ENCODE assay signal across 8 cellular contexts in genomic region chr3:159273608-159274007, GRCh38.
A peak's percentile ranks its signal among the peaks of the same experiment; 100 is the strongest.
DNase-seq lines count a peak whose midpoint lies in the region; ATAC-seq and TF ChIP-seq lines count a peak whose summit lies in the region.

No MANE protein-coding gene starts in this region.

- H2AK5ac ChIP-seq in IMR-90 (ENCODE audit: low read depth, low read length): no peak overlapping the region

- no peak overlapping the region for H3K4me3 ChIP-seq in IMR-90 (ENCODE audit: insufficient read depth, low read depth, low read length)

- no peak overlapping the region for H2AFZ ChIP-seq in IMR-90 (replicated peaks; ENCODE audit: low read length, poor library complexity)

- H3K4me1 Mint-ChIP-seq in Calu3 (ENCODE audit: low read depth, unreplicated experiment): no peaks in the 10 kb centered on the region

- no peak overlapping the region for H2BK5ac ChIP-seq in IMR-90 (ENCODE audit: low read depth, low read length, poor library complexity, severe bottlenecking)

- H3K36me3 Mint-ChIP-seq in Calu3 (ENCODE audit: insufficient read depth, unreplicated experiment): no peaks in the 10 kb centered on the region

- H3K4me2 ChIP-seq in IMR-90 (ENCODE audit: low read depth, low read length): no peak overlapping the region

- TF ChIP-seq POLR2A in IMR-90 (IDR thresholded peaks at IDR 0.05; ENCODE audit: low read depth, low read length): no peak

- no peak for TF ChIP-seq CTCF in Calu3 (IDR thresholded peaks at IDR 0.05; ENCODE audit: unreplicated experiment)
- no peak for TF ChIP-seq CTCF in IMR-90 (conservative IDR thresholded peaks at IDR 0.05; ENCODE audit: low read depth, low read length)

- no peaks in the 10 kb centered on the region for H3K27me3 ChIP-seq in IMR-90 (ENCODE audit: control insufficient read depth, insufficient read depth, low read length)

- H3K4me1 ChIP-seq in IMR-90 (ENCODE audit: control insufficient read depth, insufficient read depth, low read length): no peaks in the 10 kb centered on the region

- H2BK15ac ChIP-seq in IMR-90 (ENCODE audit: low read depth, low read length): no peak overlapping the region

- ATAC-seq in IMR-90 (ENCODE audit: low read depth) (peak; percentile 79), GM19035 (IDR thresholded peaks at IDR 0.05; ENCODE audit: unreplicated experiment) (no peak), GM21723 (IDR thresholded peaks at IDR 0.05; ENCODE audit: unreplicated experiment) (no peak)

- DNase-seq in Calu3 (peak; percentile 76), IMR-90 (peak; percentile 43), amniotic stem cell (lab: John Stamatoyannopoulos, UW) (peak; percentile 8), kidney tubule cell (ENCODE audit: low spot score) (peak; percentile 50), NCI-H1436 (lab: John Stamatoyannopoulos, UW) (no peak)
- no peak for DNase-seq in activated CD4-positive, CD25-positive, alpha-beta regulatory T cell treated with anti-CD3 and anti-CD28 coated beads, Interleukin-2, amount 50 U/mL, for 72 hours

- no peaks in the 10 kb centered on the region for H4K20me1 ChIP-seq in IMR-90 (ENCODE audit: insufficient read depth, low read length)

- CTCF ChIA-PET in Calu3 (lab: Charles Lee): no interaction called here
- CTCF ChIA-PET in IMR-90 (lab: Yijun Ruan, JAX): interaction anchor here (0.6 kb wide), 1 partner anchor 13 kb away, joined by 3 read pairs; no protein-coding TSS in a partner anchor

- no peak overlapping the region for H4K5ac ChIP-seq in IMR-90 (ENCODE audit: low read depth, low read length)

- H3K27ac Mint-ChIP-seq in Calu3 (ENCODE audit: unreplicated experiment): no peak overlapping the region

- no peak overlapping the region for H3K56ac ChIP-seq in IMR-90 (ENCODE audit: extremely low read depth, insufficient read depth, low read length)

- POLR2A ChIA-PET in IMR-90 (lab: Charles Lee; ENCODE audit: unreplicated experiment): no interaction called here

- no peaks in the 10 kb centered on the region for H3K36me3 ChIP-seq in IMR-90 (ENCODE audit: control insufficient read depth, insufficient read depth, low read length)

- no peak overlapping the region for H3K27ac ChIP-seq in IMR-90 (ENCODE audit: insufficient read depth, low read length)

- intact Hi-C loops in Calu3 (cut with micrococcal nuclease; ENCODE audit: unreplicated experiment) (no loop called here), IMR-90 (cut with micrococcal nuclease) (no loop called here)

- H3K9me3 ChIP-seq in IMR-90 (ENCODE audit: control insufficient read depth, insufficient read depth, low read length): no peaks in the 10 kb centered on the region

- in situ Hi-C loops in IMR-90 (cut with MboI; ENCODE audit: low sequenced_read_pairs): loop anchor here (10.0 to 25.0 kb wide), 3 partner anchors 311 to 739 kb away; partner anchors contain the start of gene GFM1

- H3K18ac ChIP-seq in IMR-90 (ENCODE audit: low read depth, low read length): no peak overlapping the region

- dilution Hi-C loops in IMR-90 (cut with HindIII; ENCODE audit: low sequenced_read_pairs, unreplicated experiment): no loop called here

- H3K9me1 ChIP-seq in IMR-90 (ENCODE audit: insufficient read depth, low read length): no peaks in the 10 kb centered on the region

- H2BK20ac ChIP-seq in IMR-90 (ENCODE audit: low read depth, low read length): no peak overlapping the region

- no peak overlapping the region for H3K9ac ChIP-seq in IMR-90 (ENCODE audit: low read depth, low read length)

- no peak overlapping the region for H3K4me3 Mint-ChIP-seq in Calu3 (ENCODE audit: low read depth, unreplicated experiment)

- no peak overlapping the region for H3K23ac ChIP-seq in IMR-90 (ENCODE audit: low read depth, low read length)

- no peaks in the 10 kb centered on the region for H3K79me1 ChIP-seq in IMR-90 (ENCODE audit: low read depth in 1 of 2, low read length in 2 of 2)

- H3K14ac ChIP-seq in IMR-90 (replicated peaks; ENCODE audit: low read depth, low read length): no peak overlapping the region

- BruUV-seq in Calu3 (replicated peaks; lab: Mats Ljungman, UMichigan) (no TSS peak), IMR-90 (replicated peaks; lab: Mats Ljungman, UMichigan) (no TSS peak)

- H3K27me3 Mint-ChIP-seq in Calu3 (ENCODE audit: unreplicated experiment): peaks cover 24% of the 10 kb centered on the region

- no peak overlapping the region for H3K4ac ChIP-seq in IMR-90 (ENCODE audit: low read depth, low read length)

- H4K91ac ChIP-seq in IMR-90 (ENCODE audit: insufficient read depth, low read depth, low read length): no peak overlapping the region

- H2AK9ac ChIP-seq in IMR-90 (replicated peaks; ENCODE audit: low read depth, low read length, poor library complexity): no peak overlapping the region

- H2BK120ac ChIP-seq in IMR-90 (ENCODE audit: low read depth, low read length): no peak overlapping the region

- no peaks in the 10 kb centered on the region for H3K9me3 Mint-ChIP-seq in Calu3 (ENCODE audit: low read depth, unreplicated experiment)

- no peak overlapping the region for H4K8ac ChIP-seq in IMR-90 (ENCODE audit: low read depth in 2 of 2, low read length in 2 of 2)

- no peak for TF ChIP-seq RAD21 in IMR-90 (IDR thresholded peaks at IDR 0.05; ENCODE audit: low read length)

- WGBS in IMR-90 (ENCODE audit: extremely low coverage in 2 of 2, insufficient read length in 1 of 2), 2 experiments: no CpG with 5 or more reads among the region's 6 CpGs

TF ChIP-seq in IMR-90, 13 proteins besides CTCF, POLR2A, EP300 and RAD21:
- peak; percentile 90 for TF ChIP-seq MXI1 (IDR thresholded peaks at IDR 0.05; ENCODE audit: borderline replicate concordance, low read depth, low read length)
- no peak for TF ChIP-seq MAZ (IDR thresholded peaks at IDR 0.05; ENCODE audit: borderline replicate concordance, low read depth, low read length)

Comparison
In these comparisons a context has a peak if more than half of its experiments do, and no peak if none do; other contexts are left out.
1. DNase-seq: peak in Calu3 (single experiment), IMR-90 (single experiment), amniotic stem cell (single experiment) and kidney tubule cell (single experiment); none in NCI-H1436 (single experiment) and activated CD4-positive, CD25-positive, alpha-beta regulatory T cell treated with anti-CD3 and anti-CD28 coated beads, Interleukin-2, amount 50 U/mL, for 72 hours (single experiment).